ENCODE assay signal across 16 cellular contexts in the genomic region with DNA sequence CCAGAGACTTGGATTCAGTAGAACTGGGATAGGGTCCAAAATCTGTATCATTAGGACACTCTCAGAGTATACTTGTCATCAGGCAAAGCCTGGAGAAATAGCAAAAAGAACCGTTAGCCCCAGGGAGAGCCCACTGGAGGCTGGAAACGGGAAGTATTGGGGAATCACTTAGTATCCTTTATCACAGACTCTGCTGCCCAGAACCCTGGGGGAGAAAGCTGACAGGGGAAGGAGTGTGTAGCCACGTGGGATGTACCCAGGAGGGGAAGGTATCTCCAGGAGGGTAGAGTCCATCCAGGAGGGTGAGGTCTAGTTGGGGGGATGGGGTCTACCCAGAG.
DNase-seq lines count a peak whose midpoint lies in the region; ATAC-seq and TF ChIP-seq lines count a peak whose summit lies in the region.
"Had no signal": no experiment of that assay in that cellular context is flagged by ENCODE, and none has a peak within 500 bp of the region (broad histone marks: within the 10 kb centered on the region; RNA-seq: fewer than 3 reads in every experiment).

No MANE protein-coding gene starts in this region.

- no peak overlapping the region for H3K4me3 Mint-ChIP-seq in activated CD4-positive, alpha-beta memory T cell treated with anti-CD3 and anti-CD28 coated beads, Interleukin-2, amount 10 ng/mL, durations not matched to agents 7 days and 5 days
- H3K4me3 Mint-ChIP-seq: activated CD4-positive, alpha-beta T cell treated with anti-CD3 and anti-CD28 coated beads, Interleukin-2, amount 10 ng/mL, durations not matched to agents 24 days and 14 days; central memory CD8-positive, alpha-beta T cell; naive thymus-derived CD8-positive, alpha-beta T cell had no signal

- H3K4me1 ChIP-seq in HUES64 (ENCODE audit: insufficient read depth, low read length), result peaks cover 43% of the 10 kb centered on the region

- no peak for TF ChIP-seq POLR2A in erythroblast (IDR thresholded peaks at IDR 0.05; ENCODE audit: low read length)

- H3K9me3 Mint-ChIP-seq in activated CD4-positive, alpha-beta memory T cell treated with anti-CD3 and anti-CD28 coated beads, Interleukin-2, amount 10 ng/mL, durations not matched to agents 7 days and 5 days, result peaks cover 6% of the 10 kb centered on the region
- H3K9me3 Mint-ChIP-seq: central memory CD8-positive, alpha-beta T cell had no signal

- H3K9me3 ChIP-seq in HUES64 (ENCODE audit: insufficient read depth, low read depth, low read length), result peaks cover 5% of the 10 kb centered on the region; the same call in 1 of the 2 replicates

- WGBS in HUES64, result 35% methylated on average over 3 of the region's 3 CpGs

- POLR2A ChIA-PET in activated CD4-positive, alpha-beta memory T cell treated with anti-CD3 and anti-CD28 coated beads, Interleukin-2, amount 10 ng/mL, durations not matched to agents 7 days and 5 days (lab: Charles Lee), result interaction anchor here (1.4 kb wide), 1 partner anchor 12 kb away, joined by 4 read pairs; no protein-coding TSS in a partner anchor

- no peak overlapping the region for H3K27ac Mint-ChIP-seq in activated CD4-positive, alpha-beta memory T cell treated with anti-CD3 and anti-CD28 coated beads, Interleukin-2, amount 10 ng/mL, durations not matched to agents 7 days and 5 days
- H3K27ac Mint-ChIP-seq: activated CD4-positive, alpha-beta T cell treated with anti-CD3 and anti-CD28 coated beads, Interleukin-2, amount 10 ng/mL, durations not matched to agents 24 days and 14 days had no signal

- H3K27me3 Mint-ChIP-seq in activated CD4-positive, alpha-beta memory T cell treated with anti-CD3 and anti-CD28 coated beads, Interleukin-2, amount 10 ng/mL, durations not matched to agents 7 days and 5 days, result peaks cover 30% of the 10 kb centered on the region

- H3K27ac ChIP-seq in HUES64 (ENCODE audit: low read depth, low read length), result peak overlapping the region; percentile 42; the same call in 1 of the 2 replicates
- H3K27ac ChIP-seq: KMS-11 had no signal

- TF ChIP-seq CTCF in fibroblast of mammary gland (conservative IDR thresholded peaks at IDR 0.05; ENCODE audit: control insufficient read depth, insufficient read depth, low read depth, low read length), result no peak
- TF ChIP-seq CTCF in omental fat pad (IDR thresholded peaks at IDR 0.05), result no peak

- no peaks in the 10 kb centered on the region for H3K36me3 ChIP-seq in HUES64 (ENCODE audit: insufficient read depth, low read length)

- CTCF ChIA-PET in activated CD4-positive, alpha-beta memory T cell treated with anti-CD3 and anti-CD28 coated beads, Interleukin-2, amount 10 ng/mL, durations not matched to agents 7 days and 5 days (lab: Charles Lee), result interaction anchor here (1.1 to 1.8 kb wide), 4 partner anchors 19 to 130 kb away, joined by 3 to 8 read pairs (median 3); no protein-coding TSS in a partner anchor

- DNase-seq in AG08395 (ENCODE audit: low spot score) (peak; percentile 60), fibroblast of mammary gland (ENCODE audit: low read depth) (peak; percentile 67), omental fat pad (ENCODE audit: low spot score) (no peak), HPDE6-E6E7 (ENCODE audit: extremely low spot score) (no peak), erythroblast (lab: John Stamatoyannopoulos, UW) (no peak)
- no peak for DNase-seq in stimulated activated naive CD8-positive, alpha-beta T cell treated with anti-CD3 and anti-CD28 coated beads, Interleukin-15, Interleukin-2, amounts not matched to agents 100 U/mL and 50 U/mL, for 24 hours
- no peak for DNase-seq in activated CD4-positive, alpha-beta memory T cell treated with anti-CD3 and anti-CD28 coated beads, Interleukin-2, amount 10 ng/mL, durations not matched to agents 7 days and 5 days
- DNase-seq: activated CD4-positive, alpha-beta T cell treated with anti-CD3 and anti-CD28 coated beads, Interleukin-2, amount 10 ng/mL, durations not matched to agents 24 days and 14 days; activated effector memory CD4-positive, alpha-beta T cell treated with anti-CD3 and anti-CD28 coated beads, Interleukin-2, amount 50 U/mL, for 16 hours; islet precursor cell; naive thymus-derived CD8-positive, alpha-beta T cell; NCI-H2029; NK-92 treated with Interleukin-12 subunit alpha and Interleukin-12 subunit beta, amount 100 ng/mL, for 24 hours had no signal

- no peaks in the 10 kb centered on the region for H3K36me3 Mint-ChIP-seq in activated CD4-positive, alpha-beta memory T cell treated with anti-CD3 and anti-CD28 coated beads, Interleukin-2, amount 10 ng/mL, durations not matched to agents 7 days and 5 days (ENCODE audit: low read depth)

- H3K27me3 ChIP-seq in HUES64 (ENCODE audit: insufficient read depth, low read length), result no peaks in the 10 kb centered on the region

- H3K9ac ChIP-seq in HUES64 (ENCODE audit: low read depth, low read length), result no peak overlapping the region
- H3K9ac ChIP-seq: KMS-11 had no signal

- H3K4me3 ChIP-seq in HUES64 (ENCODE audit: low read length) (no peak overlapping the region), fibroblast of mammary gland (ENCODE audit: control insufficient read depth, low read depth, low read length) (no peak overlapping the region)

- H3K4me1 Mint-ChIP-seq in activated CD4-positive, alpha-beta memory T cell treated with anti-CD3 and anti-CD28 coated beads, Interleukin-2, amount 10 ng/mL, durations not matched to agents 7 days and 5 days, result peaks cover 36% of the 10 kb centered on the region
- H3K4me1 Mint-ChIP-seq: central memory CD8-positive, alpha-beta T cell had no signal

- ATAC-seq in omental fat pad (ENCODE audit: low FRiP score), result peak; percentile 15
- ATAC-seq in stimulated activated naive CD8-positive, alpha-beta T cell treated with anti-CD3 and anti-CD28 coated beads, Interleukin-15, Interleukin-2, amounts not matched to agents 100 U/mL and 50 U/mL, for 24 hours, result no peak
- ATAC-seq: naive thymus-derived CD8-positive, alpha-beta T cell had no signal

Comparison
In these comparisons a context has a peak if more than half of its experiments do, and no peak if none do; other contexts are left out.
1. DNase-seq: peak in AG08395 (single experiment) and fibroblast of mammary gland (single experiment); none in omental fat pad (single experiment), HPDE6-E6E7 (single experiment), stimulated activated naive CD8-positive, alpha-beta T cell treated with anti-CD3 and anti-CD28 coated beads, Interleukin-15, Interleukin-2, amounts not matched to agents 100 U/mL and 50 U/mL, for 24 hours (single experiment), activated CD4-positive, alpha-beta memory T cell treated with anti-CD3 and anti-CD28 coated beads, Interleukin-2, amount 10 ng/mL, durations not matched to agents 7 days and 5 days (single experiment) and erythroblast (0 of 2).